In genomic region chr10:53702489-53702888, GRCh38 we compare ENCODE assay signal across 20 cellular contexts.
"Had no signal": no experiment of that assay in that cellular context is flagged by ENCODE, and none has a peak within 500 bp of the region (broad histone marks: within the 10 kb centered on the region; RNA-seq: fewer than 3 reads in every experiment).

No MANE protein-coding gene starts in this region.

- H3K4me1 Mint-ChIP-seq: activated naive CD4-positive, alpha-beta T cell treated with anti-CD3 and anti-CD28 coated beads, Interleukin-2, amount 10 ng/mL, durations not matched to agents 7 days and 5 days; naive B cell had no signal

- H3K27ac ChIP-seq: ascending aorta, coronary artery, foreskin keratinocyte, neural progenitor cell, transverse colon, uterus had no signal

- H3K27me3 Mint-ChIP-seq: activated naive CD4-positive, alpha-beta T cell treated with anti-CD3 and anti-CD28 coated beads, Interleukin-2, amount 10 ng/mL, durations not matched to agents 7 days and 5 days; naive B cell; progenitor cell of endocrine pancreas; stimulated activated naive CD8-positive, alpha-beta T cell treated with anti-CD3 and anti-CD28 coated beads, Interleukin-15, Interleukin-2, amounts not matched to agents 100 ng/mL and 50 ng/mL, for 24 hours had no signal

- H3K4me3 Mint-ChIP-seq: activated naive CD4-positive, alpha-beta T cell treated with anti-CD3 and anti-CD28 coated beads, Interleukin-2, amount 10 ng/mL, durations not matched to agents 7 days and 5 days; activated T-cell treated with anti-CD3 and anti-CD28 coated beads, Interleukin-2, amount 50 U/mL, for 4 hours; naive B cell; neural progenitor cell; stimulated activated naive CD8-positive, alpha-beta T cell treated with anti-CD3 and anti-CD28 coated beads, Interleukin-15, Interleukin-2, amounts not matched to agents 100 ng/mL and 50 ng/mL, for 24 hours had no signal

- H3K9me3 ChIP-seq: ascending aorta, mucosa of descending colon, transverse colon, uterus had no signal

- H3K27me3 ChIP-seq: ascending aorta, foreskin keratinocyte, neural progenitor cell, transverse colon, uterus had no signal

- H3K4me1 ChIP-seq: ascending aorta, foreskin keratinocyte, neural progenitor cell, transverse colon, uterus had no signal

- H3K4me3 ChIP-seq: ascending aorta, coronary artery, mucosa of descending colon, neural progenitor cell, transverse colon, uterus had no signal

- DNase-seq: activated CD4-positive, alpha-beta T cell treated with anti-CD3 and anti-CD28 coated beads, Interleukin-2, amount 50 U/mL, for 1 hour; activated CD8-positive, alpha-beta memory T cell treated with anti-CD3 and anti-CD28 coated beads, Interleukin-2, amount 50 U/mL, for 4 hours; activated effector memory CD4-positive, alpha-beta T cell treated with Interleukin-2 at 50 U/mL for 16 hours; activated naive CD4-positive, alpha-beta T cell treated with anti-CD3 and anti-CD28 coated beads, Interleukin-2, amount 10 ng/mL, durations not matched to agents 7 days and 5 days; activated T-cell treated with anti-CD3 and anti-CD28 coated beads, Interleukin-2, amount 50 U/mL, for 4 hours; foreskin keratinocyte; hypothalamus; islet precursor cell; mucosa of descending colon; naive B cell; stimulated activated CD4-positive, alpha-beta T cell treated with anti-CD3 and anti-CD28 coated beads, Interleukin-2, amount 100 ng/mL, for 48 hours; transverse colon; uterus had no signal

- H3K36me3 Mint-ChIP-seq: activated naive CD4-positive, alpha-beta T cell treated with anti-CD3 and anti-CD28 coated beads, Interleukin-2, amount 10 ng/mL, durations not matched to agents 7 days and 5 days; naive B cell; neural progenitor cell had no signal

- ATAC-seq: activated CD4-positive, CD25-positive, alpha-beta regulatory T cell treated with anti-CD3 and anti-CD28 coated beads, Interleukin-2, amount 50 U/mL, for 24 hours; activated T-cell treated with anti-CD3 and anti-CD28 coated beads, Interleukin-2, amount 50 U/mL, for 4 hours; foreskin keratinocyte; left lobe of liver; mucosa of descending colon had no signal

- H3K27ac Mint-ChIP-seq: activated naive CD4-positive, alpha-beta T cell treated with anti-CD3 and anti-CD28 coated beads, Interleukin-2, amount 10 ng/mL, durations not matched to agents 7 days and 5 days; naive B cell; neural progenitor cell; progenitor cell of endocrine pancreas; stimulated activated naive CD8-positive, alpha-beta T cell treated with anti-CD3 and anti-CD28 coated beads, Interleukin-15, Interleukin-2, amounts not matched to agents 100 ng/mL and 50 ng/mL, for 24 hours had no signal
